Comparison of ENCODE assay signal across 19 cellular contexts in genomic region chr16:77943770-77944169, GRCh38.
DNase-seq lines count a peak whose midpoint lies in the region; ATAC-seq and TF ChIP-seq lines count a peak whose summit lies in the region.
"Had no signal": no experiment of that assay in that cellular context is flagged by ENCODE, and none has a peak within 500 bp of the region (broad histone marks: within the 10 kb centered on the region; RNA-seq: fewer than 3 reads in every experiment).

No MANE protein-coding gene starts in this region.

- no peak for ATAC-seq in GM21529 (IDR thresholded peaks at IDR 0.05; ENCODE audit: unreplicated experiment)
- no peak for ATAC-seq in left ventricle myocardium superior
- no peak for ATAC-seq in GM21423 (IDR thresholded peaks at IDR 0.05; ENCODE audit: unreplicated experiment)
- ATAC-seq: gastroesophageal sphincter, K562, left lobe of liver had no signal

- TF ChIP-seq POLR2A in Peyer's patch (IDR thresholded peaks at IDR 0.05), result no peak

- no peak overlapping the region for H3K27ac ChIP-seq in Peyer's patch
- H3K27ac ChIP-seq: gastroesophageal sphincter, stomach, transverse colon had no signal

- intact Hi-C loops in left ventricle myocardium superior (cut with micrococcal nuclease), result no loop called here

- H3K4me3 ChIP-seq in Peyer's patch, result no peak overlapping the region
- H3K4me3 ChIP-seq: gastroesophageal sphincter, K562, stomach, transverse colon had no signal

- H3K9me3 ChIP-seq in Peyer's patch, result no peaks in the 10 kb centered on the region
- H3K9me3 ChIP-seq: gastroesophageal sphincter, stomach, transverse colon had no signal

- no peaks in the 10 kb centered on the region for H3K36me3 ChIP-seq in Peyer's patch
- H3K36me3 ChIP-seq: gastroesophageal sphincter, stomach, transverse colon had no signal

- peak; percentile 89 for DNase-seq in DMS153 treated with DMSO at 0.1 percent for 48 hours (lab: John Stamatoyannopoulos, UW; ENCODE audit: unreplicated experiment)
- peak; percentile 92 for DNase-seq in NCI-H1105 treated with DMSO at 0.1 percent for 48 hours (lab: John Stamatoyannopoulos, UW)
- peak; percentile 83 to 90 for DNase-seq in NCI-H2081 (lab: John Stamatoyannopoulos, UW)
- DNase-seq in NCI-H69 (lab: John Stamatoyannopoulos, UW), result peak; percentile 62
- no peak for DNase-seq in left ventricle myocardium superior
- DNase-seq in Peyer's patch, result no peak
- DNase-seq: activated CD4-positive, alpha-beta T cell treated with anti-CD3 and anti-CD28 coated beads, Interleukin-2, amount 50 U/mL, for 4 hours; activated naive CD8-positive, alpha-beta T cell treated with anti-CD3 and anti-CD28 coated beads, Interleukin-2, amount 10 ng/mL, durations not matched to agents 7 days and 5 days; dermis blood vessel endothelial cell; MM.1S; stimulated activated CD8-positive, alpha-beta memory T cell treated with anti-CD3 and anti-CD28 coated beads, Interleukin-4, amount 100 ng/mL, for 48 hours; stomach; T-helper 9 cell; transverse colon had no signal

- no peaks in the 10 kb centered on the region for H3K27me3 ChIP-seq in Peyer's patch
- H3K27me3 ChIP-seq: transverse colon had no signal

- H3K4me1 ChIP-seq in Peyer's patch, result no peaks in the 10 kb centered on the region
- H3K4me1 ChIP-seq: gastroesophageal sphincter, stomach, transverse colon had no signal

- no peak for TF ChIP-seq CTCF in Peyer's patch (IDR thresholded peaks at IDR 0.05)

Comparison
In these comparisons a context has a peak if more than half of its experiments do, and no peak if none do; other contexts are left out.
1. DNase-seq: peak in DMS153 treated with DMSO at 0.1 percent for 48 hours (single experiment), NCI-H1105 treated with DMSO at 0.1 percent for 48 hours (single experiment), NCI-H2081 (2 of 2) and NCI-H69 (single experiment); none in left ventricle myocardium superior (single experiment) and Peyer's patch (0 of 3).